In genomic region chr10:22674215-22674930, GRCh38 we compare ENCODE assay signal across 15 cellular contexts. TPM values are rescaled to one million over a fixed set of nuclear protein-coding genes. Genes with fewer than 3 reads are reported as not detected.
DNase-seq lines count a peak whose midpoint lies in the region; ATAC-seq and TF ChIP-seq lines count a peak whose summit lies in the region.
"Had no signal": no experiment of that assay in that cellular context is flagged by ENCODE, and none has a peak within 500 bp of the region (broad histone marks: within the 10 kb centered on the region; RNA-seq: fewer than 3 reads in every experiment).

No MANE protein-coding gene starts in this region.

- peaks cover 91% of the 10 kb centered on the region for H3K4me1 Mint-ChIP-seq in activated CD8-positive, alpha-beta memory T cell treated with anti-CD3 and anti-CD28 coated beads, Interleukin-2, amount 10 ng/mL, durations not matched to agents 7 days and 5 days
- peaks cover 75 to 90% of the 10 kb centered on the region in 2 donors for H3K4me1 Mint-ChIP-seq in effector memory CD8-positive, alpha-beta T cell (ENCODE audit: low read depth in 2 of 2)

- peaks cover 4% of the 10 kb centered on the region for H4K20me1 ChIP-seq in osteoblast (ENCODE audit: insufficient read depth, low read length)

- DNase-seq in activated CD8-positive, alpha-beta memory T cell treated with anti-CD3 and anti-CD28 coated beads, Interleukin-2, amount 10 ng/mL, durations not matched to agents 7 days and 5 days, result no peak
- DNase-seq in activated CD8-positive, alpha-beta memory T cell treated with anti-CD3 and anti-CD28 coated beads, Interleukin-2, amount 50 U/mL, for 4 hours, result no peak
- DNase-seq in OCI-M1 (lab: John Stamatoyannopoulos, UW), result peak; percentile 68
- no peak for DNase-seq in effector memory CD8-positive, alpha-beta T cell
- peak; percentile 50 for DNase-seq in osteoblast (ENCODE audit: insufficient read length, low spot score, missing footprints)
- no peak for DNase-seq in globus pallidus (ENCODE audit: low spot score)
- no peak for DNase-seq in stimulated activated naive CD4-positive, alpha-beta T cell treated with Interleukin-2 at 50 U/mL for 16 hours (lab: John Stamatoyannopoulos, UW)
- no peak for DNase-seq in dedifferentiated amniotic fluid mesenchymal stem cell (ENCODE audit: extremely low spot score)
- DNase-seq: NCI-H82, Peyer's patch, uterus had no signal

- no peak overlapping the region for H3K4me3 Mint-ChIP-seq in activated CD8-positive, alpha-beta memory T cell treated with anti-CD3 and anti-CD28 coated beads, Interleukin-2, amount 10 ng/mL, durations not matched to agents 7 days and 5 days
- H3K4me3 Mint-ChIP-seq in effector memory CD8-positive, alpha-beta T cell, result peak overlapping the region; percentile 77 to 80

- no peak overlapping the region for H3K4me3 ChIP-seq in osteoblast (ENCODE audit: insufficient read depth, low read length)
- H3K4me3 ChIP-seq: A549, Peyer's patch, prostate gland, uterus had no signal

- CTCF ChIA-PET in activated CD8-positive, alpha-beta memory T cell treated with anti-CD3 and anti-CD28 coated beads, Interleukin-2, amount 10 ng/mL, durations not matched to agents 7 days and 5 days (lab: Charles Lee), result interaction anchor here (0.7 to 0.9 kb wide), 2 partner anchors 18 to 145 kb away, joined by 3 to 5 read pairs; no protein-coding TSS in a partner anchor

- no peaks in the 10 kb centered on the region for H3K36me3 ChIP-seq in osteoblast (ENCODE audit: insufficient read depth, low read length)
- H3K36me3 ChIP-seq: Peyer's patch, prostate gland, uterus had no signal

- H3K79me2 ChIP-seq in osteoblast (ENCODE audit: insufficient read depth, low read length), result peaks cover 72% of the 10 kb centered on the region

- H3K4me1 ChIP-seq in osteoblast (ENCODE audit: insufficient read depth, low read length), result peaks cover 20% of the 10 kb centered on the region
- H3K4me1 ChIP-seq: prostate gland, uterus had no signal

- no peaks in the 10 kb centered on the region for H3K9me3 ChIP-seq in osteoblast (ENCODE audit: low read depth, low read length)
- H3K9me3 ChIP-seq: A549, Peyer's patch, prostate gland, uterus had no signal

- H3K27me3 Mint-ChIP-seq in activated CD8-positive, alpha-beta memory T cell treated with anti-CD3 and anti-CD28 coated beads, Interleukin-2, amount 10 ng/mL, durations not matched to agents 7 days and 5 days, result no peaks in the 10 kb centered on the region
- H3K27me3 Mint-ChIP-seq in effector memory CD8-positive, alpha-beta T cell, result no peaks in the 10 kb centered on the region

- ATAC-seq in activated CD8-positive, alpha-beta memory T cell treated with anti-CD3 and anti-CD28 coated beads, Interleukin-2, amount 10 ng/mL, durations not matched to agents 7 days and 5 days, result no peak
- ATAC-seq in effector memory CD8-positive, alpha-beta T cell (replicated peaks), result no peak
- ATAC-seq: A549, SK-N-SH treated with all-trans-retinoic acid at 6 μM for 48 hours had no signal

- no peaks in the 10 kb centered on the region for H3K27me3 ChIP-seq in osteoblast (ENCODE audit: insufficient read depth, low read length)
- H3K27me3 ChIP-seq: Peyer's patch, uterus had no signal

- H3K4me2 ChIP-seq in osteoblast (ENCODE audit: insufficient read depth, low read length), result peak overlapping the region; percentile 26
- H3K4me2 ChIP-seq: A549 had no signal

- H3K27ac Mint-ChIP-seq in activated CD8-positive, alpha-beta memory T cell treated with anti-CD3 and anti-CD28 coated beads, Interleukin-2, amount 10 ng/mL, durations not matched to agents 7 days and 5 days, result peak overlapping the region; percentile 35
- peak overlapping the region; percentile 93 to 94 for H3K27ac Mint-ChIP-seq in effector memory CD8-positive, alpha-beta T cell

- H2AFZ ChIP-seq in osteoblast (ENCODE audit: low read length), result no peak overlapping the region

- H3K36me3 Mint-ChIP-seq in activated CD8-positive, alpha-beta memory T cell treated with anti-CD3 and anti-CD28 coated beads, Interleukin-2, amount 10 ng/mL, durations not matched to agents 7 days and 5 days, result peaks cover 23% of the 10 kb centered on the region
- H3K36me3 Mint-ChIP-seq in effector memory CD8-positive, alpha-beta T cell (ENCODE audit: insufficient read depth), result peaks cover 12% of the 10 kb centered on the region

- H3K27ac ChIP-seq in osteoblast (ENCODE audit: low read depth, low read length), result peak overlapping the region; percentile 35
- H3K27ac ChIP-seq: A549, Peyer's patch, prostate gland, uterus, VCaP had no signal

- no peaks in the 10 kb centered on the region for H3K9me3 Mint-ChIP-seq in activated CD8-positive, alpha-beta memory T cell treated with anti-CD3 and anti-CD28 coated beads, Interleukin-2, amount 10 ng/mL, durations not matched to agents 7 days and 5 days (ENCODE audit: low read depth)
- no peaks in the 10 kb centered on the region for H3K9me3 Mint-ChIP-seq in effector memory CD8-positive, alpha-beta T cell

- TF ChIP-seq CTCF in osteoblast (IDR thresholded peaks at IDR 0.05; ENCODE audit: extremely low read depth, low read depth, low read length), result no peak

RNA-seq across cellular contexts. Expression of gene PIP4K2A, which starts 40.0 kb away (rescaled TPM):
- 100 to 1,000 TPM; 129 to 136 TPM for total RNA-seq in activated CD8-positive, alpha-beta memory T cell treated with anti-CD3 and anti-CD28 coated beads, Interleukin-2, amount 10 ng/mL, durations not matched to agents 7 days and 5 days
- total RNA-seq in osteoblast, result 65.7 and 68.8 TPM in 2 replicates

Comparison
In these comparisons a context has a peak if more than half of its experiments do, and no peak if none do; other contexts are left out.
1. DNase-seq: peak in OCI-M1 (single experiment) and osteoblast (single experiment); none in activated CD8-positive, alpha-beta memory T cell treated with anti-CD3 and anti-CD28 coated beads, Interleukin-2, amount 10 ng/mL, durations not matched to agents 7 days and 5 days (single experiment), activated CD8-positive, alpha-beta memory T cell treated with anti-CD3 and anti-CD28 coated beads, Interleukin-2, amount 50 U/mL, for 4 hours (single experiment), effector memory CD8-positive, alpha-beta T cell (0 of 3), globus pallidus (single experiment), stimulated activated naive CD4-positive, alpha-beta T cell treated with Interleukin-2 at 50 U/mL for 16 hours (single experiment) and dedifferentiated amniotic fluid mesenchymal stem cell (single experiment).